16 cellular contexts compared by ENCODE assay signal in genomic region chr5:80607832-80608231, GRCh38. TPM values are rescaled to one million over a fixed set of nuclear protein-coding genes. Genes with fewer than 3 reads are reported as not detected.
DNase-seq lines count a peak whose midpoint lies in the region; ATAC-seq and TF ChIP-seq lines count a peak whose summit lies in the region.
"Had no signal": no experiment of that assay in that cellular context is flagged by ENCODE, and none has a peak within 500 bp of the region (broad histone marks: within the 10 kb centered on the region; RNA-seq: fewer than 3 reads in every experiment).

No MANE protein-coding gene starts in this region.

- DNase-seq in Peyer's patch: no peak
- no peak for DNase-seq in activated CD4-positive, alpha-beta T cell treated with anti-CD3 and anti-CD28 coated beads, Interleukin-2, amount 10 ng/mL, durations not matched to agents 24 days and 14 days
- DNase-seq in stimulated activated CD4-positive, alpha-beta T cell treated with anti-CD3 and anti-CD28 coated beads, Interleukin-2, amount 100 ng/mL, for 24 hours: no peak
- DNase-seq: CD4-positive, alpha-beta memory T cell; hippocampal formation; NCI-H2107; spleen; thyroid gland had no signal

- intact Hi-C loops in activated CD4-positive, alpha-beta T cell treated with anti-CD3 and anti-CD28 coated beads, Interleukin-2, amount 10 ng/mL, durations not matched to agents 24 days and 14 days (cut with micrococcal nuclease): no loop called here

- ATAC-seq in GM18873 (IDR thresholded peaks at IDR 0.05; ENCODE audit: low FRiP score, unreplicated experiment): peak; percentile 75
- peak; percentile 90 for ATAC-seq in GM21447 (IDR thresholded peaks at IDR 0.05; ENCODE audit: unreplicated experiment)
- peak; percentile 93 for ATAC-seq in HG03095 (IDR thresholded peaks at IDR 0.05; ENCODE audit: unreplicated experiment)

- no peaks in the 10 kb centered on the region for H3K27me3 Mint-ChIP-seq in activated CD4-positive, alpha-beta T cell treated with anti-CD3 and anti-CD28 coated beads, Interleukin-2, amount 10 ng/mL, durations not matched to agents 24 days and 14 days
- H3K27me3 Mint-ChIP-seq: CD4-positive, alpha-beta memory T cell had no signal

- TF ChIP-seq CTCF in neutrophil (IDR thresholded peaks at IDR 0.05): no peak
- TF ChIP-seq CTCF in Peyer's patch (IDR thresholded peaks at IDR 0.05): no peak

- no peaks in the 10 kb centered on the region for H3K9me3 ChIP-seq in neutrophil
- H3K9me3 ChIP-seq in Peyer's patch: no peaks in the 10 kb centered on the region
- H3K9me3 ChIP-seq: SJSA1, thyroid gland had no signal

- H3K27ac ChIP-seq in neutrophil (peak overlapping the region; percentile 87), Peyer's patch (no peak overlapping the region)
- H3K27ac ChIP-seq: esophagus muscularis mucosa, SJSA1, thyroid gland had no signal

- H3K4me1 ChIP-seq in neutrophil (ENCODE audit: control insufficient read depth in 1 of 2, insufficient read depth in 1 of 2, low read depth in 1 of 2, low read length in 1 of 2) (peaks cover 41 to 51% of the 10 kb centered on the region in 2 experiments), Peyer's patch (no peaks in the 10 kb centered on the region)
- H3K4me1 ChIP-seq: esophagus muscularis mucosa, SJSA1, thyroid gland had no signal

- H3K27me3 ChIP-seq in neutrophil: no peaks in the 10 kb centered on the region
- H3K27me3 ChIP-seq in Peyer's patch: no peaks in the 10 kb centered on the region
- H3K27me3 ChIP-seq: esophagus muscularis mucosa, SJSA1, spleen, thyroid gland had no signal

- no peak overlapping the region for H3K4me3 Mint-ChIP-seq in activated CD4-positive, alpha-beta T cell treated with anti-CD3 and anti-CD28 coated beads, Interleukin-2, amount 10 ng/mL, durations not matched to agents 24 days and 14 days
- H3K4me3 Mint-ChIP-seq: CD4-positive, alpha-beta memory T cell had no signal

- peaks cover 2% of the 10 kb centered on the region for H3K4me1 Mint-ChIP-seq in activated CD4-positive, alpha-beta T cell treated with anti-CD3 and anti-CD28 coated beads, Interleukin-2, amount 10 ng/mL, durations not matched to agents 24 days and 14 days
- H3K4me1 Mint-ChIP-seq: CD4-positive, alpha-beta memory T cell had no signal

- H3K9me3 Mint-ChIP-seq in activated CD4-positive, alpha-beta T cell treated with anti-CD3 and anti-CD28 coated beads, Interleukin-2, amount 10 ng/mL, durations not matched to agents 24 days and 14 days: peaks cover 7% of the 10 kb centered on the region

- peaks cover 2% of the 10 kb centered on the region for H3K36me3 Mint-ChIP-seq in activated CD4-positive, alpha-beta T cell treated with anti-CD3 and anti-CD28 coated beads, Interleukin-2, amount 10 ng/mL, durations not matched to agents 24 days and 14 days (ENCODE audit: low read depth)

- no peak for TF ChIP-seq POLR2A in Peyer's patch (IDR thresholded peaks at IDR 0.05)

- H3K4me3 ChIP-seq in neutrophil (ENCODE audit: low read depth in 1 of 2, low read length in 1 of 2): peak overlapping the region; percentile 15 to 50
- no peak overlapping the region for H3K4me3 ChIP-seq in Peyer's patch
- H3K4me3 ChIP-seq: esophagus muscularis mucosa, SJSA1, thyroid gland had no signal

- H3K36me3 ChIP-seq in neutrophil: no peaks in the 10 kb centered on the region
- H3K36me3 ChIP-seq in Peyer's patch: no peaks in the 10 kb centered on the region
- H3K36me3 ChIP-seq: esophagus muscularis mucosa, SJSA1, spleen, thyroid gland had no signal

- no peak overlapping the region for H3K27ac Mint-ChIP-seq in activated CD4-positive, alpha-beta T cell treated with anti-CD3 and anti-CD28 coated beads, Interleukin-2, amount 10 ng/mL, durations not matched to agents 24 days and 14 days
- H3K27ac Mint-ChIP-seq: CD4-positive, alpha-beta memory T cell had no signal

RNA-seq across cellular contexts. Expression of gene ANKRD34B, which starts 37.8 kb away (rescaled TPM):
- total RNA-seq in Peyer's patch: not detected
- not detected in 2 replicates for total RNA-seq in activated CD4-positive, alpha-beta T cell treated with anti-CD3 and anti-CD28 coated beads, Interleukin-2, amount 10 ng/mL, durations not matched to agents 24 days and 14 days
- total RNA-seq: CD4-positive, alpha-beta memory T cell; lung microvascular endothelial cell; osteoblast; SJSA1; thyroid gland had no signal

RNA-seq across cellular contexts. Expression of gene MSH3, which starts 46.6 kb away (rescaled TPM):
- 10 to 100 TPM; 14.5 to 27.2 (median 21.5) TPM for total RNA-seq in Peyer's patch
- total RNA-seq in activated CD4-positive, alpha-beta T cell treated with anti-CD3 and anti-CD28 coated beads, Interleukin-2, amount 10 ng/mL, durations not matched to agents 24 days and 14 days: 21.0 and 21.1 TPM in 2 replicates

RNA-seq across cellular contexts. Expression of gene DHFR, which starts 47.0 kb away (rescaled TPM):
- total RNA-seq in Peyer's patch: 10 to 100 TPM; 19.5 to 42.6 (median 24.9) TPM
- total RNA-seq in activated CD4-positive, alpha-beta T cell treated with anti-CD3 and anti-CD28 coated beads, Interleukin-2, amount 10 ng/mL, durations not matched to agents 24 days and 14 days: 66.5 and 73.4 TPM in 2 replicates

Comparison
In these comparisons a context has a peak if more than half of its experiments do, and no peak if none do; other contexts are left out.
1. H3K4me3 ChIP-seq: peak in neutrophil (2 of 2); none in Peyer's patch (0 of 4).
2. Peak in every context shown above with its lines, with median percentiles within 50 percentile points of each other: ATAC-seq.